ENCODE assay signal across 14 cellular contexts in genomic region chr5:52837068-52837467, GRCh38. TPM values are rescaled to one million over a fixed set of nuclear protein-coding genes. Genes with fewer than 3 reads are reported as not detected.
DNase-seq lines count a peak whose midpoint lies in the region; ATAC-seq and TF ChIP-seq lines count a peak whose summit lies in the region.
"Had no signal": no experiment of that assay in that cellular context is flagged by ENCODE, and none has a peak within 500 bp of the region (broad histone marks: within the 10 kb centered on the region; RNA-seq: fewer than 3 reads in every experiment).

No MANE protein-coding gene starts in this region.

- DNase-seq in HCEC 1CT (peak; percentile 87), chondrocyte (ENCODE audit: low spot score) (no peak), kidney glomerular epithelial cell (lab: John Stamatoyannopoulos, UW) (peak; percentile 79)
- DNase-seq: CD4-positive, alpha-beta T cell; effector CD4-positive, alpha-beta T cell; islet precursor cell; Karpas-422; NCI-H526 treated with DMSO at 0.1 percent for 48 hours had no signal

- H3K4me1 Mint-ChIP-seq in chondrocyte (ENCODE audit: low read depth): peaks cover 93% of the 10 kb centered on the region

- no peak for ATAC-seq in GM19397 (IDR thresholded peaks at IDR 0.05; ENCODE audit: unreplicated experiment)
- ATAC-seq in GM21423 (IDR thresholded peaks at IDR 0.05; ENCODE audit: unreplicated experiment): no peak
- no peak for ATAC-seq in GM18520 (IDR thresholded peaks at IDR 0.05; ENCODE audit: unreplicated experiment)
- ATAC-seq in HG02840 (IDR thresholded peaks at IDR 0.05; ENCODE audit: low FRiP score, unreplicated experiment): no peak

- peak overlapping the region; percentile 63 for H3K4me3 Mint-ChIP-seq in chondrocyte (ENCODE audit: unreplicated experiment)
- H3K4me3 Mint-ChIP-seq: CD4-positive, alpha-beta T cell had no signal

- H3K36me3 ChIP-seq in skeletal muscle tissue (ENCODE audit: control insufficient read depth in 3 of 3, insufficient read depth in 3 of 3, low read length in 3 of 3): no peaks in the 10 kb centered on the region

- peaks cover 8% of the 10 kb centered on the region for H3K36me3 Mint-ChIP-seq in chondrocyte (ENCODE audit: low read depth)

- H3K4me1 ChIP-seq in skeletal muscle tissue (ENCODE audit: control insufficient read depth in 3 of 3, insufficient read depth in 3 of 3, low read length in 3 of 3): peaks cover 0 to 6% (median 0%) of the 10 kb centered on the region in 3 donors

- peak overlapping the region; percentile 51 for H3K27ac ChIP-seq in skeletal muscle tissue (ENCODE audit: low read depth, low read length)

- no peaks in the 10 kb centered on the region for H3K27me3 Mint-ChIP-seq in chondrocyte (ENCODE audit: low read depth)
- H3K27me3 Mint-ChIP-seq: CD4-positive, alpha-beta T cell had no signal

- H3K9me3 ChIP-seq in skeletal muscle tissue (ENCODE audit: control insufficient read depth in 3 of 3, low read length in 3 of 3): no peaks in the 10 kb centered on the region

- no peaks in the 10 kb centered on the region for H3K27me3 ChIP-seq in skeletal muscle tissue (ENCODE audit: control insufficient read depth in 3 of 3, insufficient read depth in 3 of 3, low read length in 3 of 3)

- H3K27ac Mint-ChIP-seq in chondrocyte (ENCODE audit: unreplicated experiment): peak overlapping the region; percentile 96
- H3K27ac Mint-ChIP-seq: activated T-helper 2 cell treated with anti-CD3 and anti-CD28 coated beads, Interferon-gamma antibody, Interleukin-2, Interleukin-4, amounts not matched to agents 10 μg/mL and 5 μg/mL and 100 μg/mL, durations not matched to agents 14 hours and 24 hours and 36 hours; CD4-positive, alpha-beta T cell had no signal

- no peak overlapping the region for H3K9ac ChIP-seq in skeletal muscle tissue (ENCODE audit: low read depth in 1 of 3, low read length in 3 of 3)

- peaks cover 4% of the 10 kb centered on the region for H3K9me3 Mint-ChIP-seq in chondrocyte (ENCODE audit: low read depth)
- H3K9me3 Mint-ChIP-seq: activated T-helper 2 cell treated with anti-CD3 and anti-CD28 coated beads, Interferon-gamma antibody, Interleukin-2, Interleukin-4, amounts not matched to agents 10 μg/mL and 5 μg/mL and 100 μg/mL, durations not matched to agents 14 hours and 24 hours and 36 hours had no signal

- peak; percentile 74 for TF ChIP-seq CTCF in chondrocyte (IDR thresholded peaks at IDR 0.05)

- H3K4me3 ChIP-seq in skeletal muscle tissue (ENCODE audit: low read length in 3 of 3): peak overlapping the region in 1 of 3 donors; percentile 27

RNA-seq across cellular contexts. Expression of gene ITGA1, which starts 49.4 kb away (rescaled TPM):
- total RNA-seq in chondrocyte (228 to 346 TPM (median 340 TPM) in 3 replicates), skeletal muscle tissue (22.4 TPM)

RNA-seq across cellular contexts. Expression of gene PELO, which starts 49.4 kb away (rescaled TPM):
- total RNA-seq in chondrocyte (133 to 154 TPM (median 134 TPM) in 3 replicates), skeletal muscle tissue (18.8 TPM)
